In the genomic region with DNA sequence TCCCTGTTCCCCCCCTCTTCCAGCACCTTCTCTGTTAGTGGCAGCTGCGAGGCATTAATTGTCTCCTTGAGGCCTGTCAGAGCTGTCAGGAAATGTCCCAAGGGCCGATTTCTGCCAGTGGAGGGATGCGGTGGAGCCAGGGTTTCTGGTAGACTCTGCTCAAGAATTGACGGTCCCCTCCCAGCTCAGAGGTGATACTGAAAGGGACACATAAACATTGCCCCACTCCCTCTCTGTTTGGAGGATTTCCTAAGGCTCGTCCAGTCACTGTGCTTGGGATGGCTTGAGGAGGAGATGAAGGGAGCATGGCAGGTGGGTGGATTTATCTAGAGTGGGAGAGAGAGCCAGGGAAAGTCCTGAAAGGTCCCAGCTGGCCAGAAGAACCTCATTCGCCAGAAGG, we compare ENCODE assay signal across 24 cellular contexts.
"Had no signal": no experiment of that assay in that cellular context is flagged by ENCODE, and none has a peak within 500 bp of the region (broad histone marks: within the 10 kb centered on the region; RNA-seq: fewer than 3 reads in every experiment).

No MANE protein-coding gene starts in this region.

- H3K36me3 ChIP-seq: heart right ventricle, lower lobe of right lung, neural progenitor cell, spleen, thoracic aorta, upper lobe of left lung had no signal

- H3K27me3 ChIP-seq: body of pancreas, heart right ventricle, upper lobe of left lung had no signal

- H3K4me3 ChIP-seq: body of pancreas, heart right ventricle, lower lobe of right lung, mucosa of descending colon, neural progenitor cell, spleen, thoracic aorta, upper lobe of left lung had no signal

- H3K27ac Mint-ChIP-seq: activated CD4-positive, alpha-beta memory T cell treated with anti-CD3 and anti-CD28 coated beads for 36 hours; activated naive CD4-positive, alpha-beta T cell treated with anti-CD3 and anti-CD28 coated beads, Interleukin-2, amount 10 ng/mL, durations not matched to agents 7 days and 5 days; activated T-cell treated with anti-CD3 and anti-CD28 coated beads, Interleukin-2, amount 50 U/mL, for 72 hours; neural progenitor cell; T-helper 1 cell treated with Interleukin-12 subunit alpha and Interleukin-12 subunit beta and Interleukin-4 antibody, amounts not matched to agents 30 μg/mL and 1 μg/mL, for 36 hours had no signal

- H3K9me3 ChIP-seq: body of pancreas, heart right ventricle, lower lobe of right lung, mucosa of descending colon, spleen, thoracic aorta, upper lobe of left lung had no signal

- H3K4me3 Mint-ChIP-seq: activated CD4-positive, alpha-beta memory T cell treated with anti-CD3 and anti-CD28 coated beads for 36 hours; activated naive CD4-positive, alpha-beta T cell treated with anti-CD3 and anti-CD28 coated beads, Interleukin-2, amount 10 ng/mL, durations not matched to agents 7 days and 5 days; activated T-cell treated with anti-CD3 and anti-CD28 coated beads, Interleukin-2, amount 50 U/mL, for 72 hours; naive B cell; neural progenitor cell; T-helper 1 cell treated with Interleukin-12 subunit alpha and Interleukin-12 subunit beta and Interleukin-4 antibody, amounts not matched to agents 30 μg/mL and 1 μg/mL, for 36 hours had no signal

- H3K4me1 ChIP-seq: body of pancreas, neural progenitor cell, spleen, upper lobe of left lung had no signal

- H3K4me1 Mint-ChIP-seq: activated naive CD4-positive, alpha-beta T cell treated with anti-CD3 and anti-CD28 coated beads, Interleukin-2, amount 10 ng/mL, durations not matched to agents 7 days and 5 days; naive B cell had no signal

- H3K9ac ChIP-seq: neural progenitor cell had no signal

- H3K4me2 ChIP-seq: neural progenitor cell had no signal

- ATAC-seq: activated T-cell treated with anti-CD3 and anti-CD28 coated beads, Interleukin-2, amount 50 U/mL, for 72 hours; body of pancreas; left colon; mucosa of descending colon had no signal

- H3K36me3 Mint-ChIP-seq: activated CD4-positive, alpha-beta memory T cell treated with anti-CD3 and anti-CD28 coated beads for 36 hours; activated naive CD4-positive, alpha-beta T cell treated with anti-CD3 and anti-CD28 coated beads, Interleukin-2, amount 10 ng/mL, durations not matched to agents 7 days and 5 days; naive B cell; neural progenitor cell had no signal

- H3K27ac ChIP-seq: body of pancreas, heart right ventricle, lower lobe of right lung, neural progenitor cell, spleen, thoracic aorta, upper lobe of left lung had no signal

- DNase-seq: activated CD4-positive, alpha-beta memory T cell treated with anti-CD3 and anti-CD28 coated beads for 36 hours; activated CD4-positive, alpha-beta T cell treated with anti-CD3 and anti-CD28 coated beads for 48 hours; activated CD4-positive, CD25-positive, alpha-beta regulatory T cell; activated effector memory CD4-positive, alpha-beta T cell treated with Interleukin-2 at 50 U/mL for 16 hours; activated naive CD4-positive, alpha-beta T cell treated with anti-CD3 and anti-CD28 coated beads, Interleukin-2, amount 10 ng/mL, durations not matched to agents 7 days and 5 days; activated T-cell treated with anti-CD3 and anti-CD28 coated beads, Interleukin-2, amount 50 U/mL, for 72 hours; anterior cingulate cortex; body of pancreas; caudate nucleus; heart right ventricle; islet precursor cell; left colon; lower lobe of right lung; mesendoderm; mucosa of descending colon; naive B cell; spleen; stimulated activated CD4-positive, alpha-beta T cell treated with anti-CD3 and anti-CD28 coated beads, Interleukin-4, amount 100 ng/mL, for 1 hour; stimulated activated naive CD4-positive, alpha-beta T cell treated with Interleukin-2 at 50 U/mL for 16 hours; T1000; upper lobe of left lung had no signal

- H3K9me3 Mint-ChIP-seq: activated CD4-positive, alpha-beta memory T cell treated with anti-CD3 and anti-CD28 coated beads for 36 hours; activated naive CD4-positive, alpha-beta T cell treated with anti-CD3 and anti-CD28 coated beads, Interleukin-2, amount 10 ng/mL, durations not matched to agents 7 days and 5 days; activated T-cell treated with anti-CD3 and anti-CD28 coated beads, Interleukin-2, amount 50 U/mL, for 72 hours; naive B cell; neural progenitor cell; T-helper 1 cell treated with Interleukin-12 subunit alpha and Interleukin-12 subunit beta and Interleukin-4 antibody, amounts not matched to agents 30 μg/mL and 1 μg/mL, for 36 hours had no signal

- H2AFZ ChIP-seq: neural progenitor cell had no signal
